18 cellular contexts compared by ENCODE assay signal in genomic region chr7:81574723-81575326, GRCh38.
DNase-seq lines count a peak whose midpoint lies in the region; TF ChIP-seq lines count a peak whose summit lies in the region.
"Had no signal": no experiment of that assay in that cellular context is flagged by ENCODE, and none has a peak within 500 bp of the region (broad histone marks: within the 10 kb centered on the region; RNA-seq: fewer than 3 reads in every experiment).

No MANE protein-coding gene starts in this region.

- no peaks in the 10 kb centered on the region for H3K27me3 ChIP-seq in AG04450 (ENCODE audit: control insufficient read depth, insufficient read depth, low read length)
- H3K27me3 ChIP-seq: BLaER1 had no signal

- H3K9me3 Mint-ChIP-seq in progenitor cell of endocrine pancreas (ENCODE audit: low read depth) = no peaks in the 10 kb centered on the region
- H3K9me3 Mint-ChIP-seq: H9 had no signal

- CTCF ChIA-PET in AG04450 (lab: Charles Lee) = no interaction called here

- no peak for TF ChIP-seq CTCF in AG04450 (IDR thresholded peaks at IDR 0.05; ENCODE audit: low read depth, low read length)
- TF ChIP-seq CTCF in fibroblast of villous mesenchyme (IDR thresholded peaks at IDR 0.05; ENCODE audit: insufficient read depth, low read depth, low read length) = no peak
- no peak for TF ChIP-seq CTCF in progenitor cell of endocrine pancreas (IDR thresholded peaks at IDR 0.05; ENCODE audit: unreplicated experiment)

- H3K4me1 Mint-ChIP-seq in progenitor cell of endocrine pancreas (ENCODE audit: low read depth) = no peaks in the 10 kb centered on the region
- H3K4me1 Mint-ChIP-seq: CD4-positive, alpha-beta memory T cell; H9 had no signal

- POLR2A ChIA-PET in AG04450 (lab: Yijun Ruan, JAX) = no interaction called here

- H3K4me3 Mint-ChIP-seq in progenitor cell of endocrine pancreas (ENCODE audit: low read depth) = no peak overlapping the region
- H3K4me3 Mint-ChIP-seq: CD4-positive, alpha-beta memory T cell; H9 had no signal

- no peaks in the 10 kb centered on the region for H3K9me3 ChIP-seq in AG04450 (ENCODE audit: control insufficient read depth, insufficient read depth, low read length)
- H3K9me3 ChIP-seq: BLaER1 had no signal

- no peak overlapping the region for H3K4me3 ChIP-seq in AG04450 (ENCODE audit: low read depth, low read length)
- H3K4me3 ChIP-seq in fibroblast of villous mesenchyme (ENCODE audit: low read depth, low read length) = no peak overlapping the region
- H3K4me3 ChIP-seq: BLaER1, K562 had no signal

- H3K27me3 Mint-ChIP-seq in progenitor cell of endocrine pancreas = no peaks in the 10 kb centered on the region
- H3K27me3 Mint-ChIP-seq: CD4-positive, alpha-beta memory T cell had no signal

- H3K36me3 Mint-ChIP-seq in progenitor cell of endocrine pancreas (ENCODE audit: insufficient read depth) = no peaks in the 10 kb centered on the region
- H3K36me3 Mint-ChIP-seq: CD4-positive, alpha-beta memory T cell had no signal

- no peak overlapping the region for H3K27ac Mint-ChIP-seq in progenitor cell of endocrine pancreas
- H3K27ac Mint-ChIP-seq: CD4-positive, alpha-beta memory T cell; H9 had no signal

- peak overlapping the region; percentile 24 for H3K27ac ChIP-seq in AG04450 (ENCODE audit: low read depth, low read length)
- H3K27ac ChIP-seq: BLaER1 had no signal

- DNase-seq in AG04450 (ENCODE audit: low read depth, low spot score) (peak; percentile 58), HS-5 (ENCODE audit: low read depth) (peak; percentile 2), astrocyte of the hippocampus (ENCODE audit: low read depth, low spot score) (peak; percentile 10), fibroblast of villous mesenchyme (ENCODE audit: low read depth) (peak; percentile 86), dedifferentiated amniotic fluid mesenchymal stem cell (ENCODE audit: extremely low spot score) (no peak), progenitor cell of endocrine pancreas (ENCODE audit: low spot score, unreplicated experiment) (no peak), LoVo (ENCODE audit: low spot score) (no peak)
- no peak for DNase-seq in activated CD4-positive, alpha-beta T cell treated with anti-CD3 and anti-CD28 coated beads for 4 hours
- DNase-seq: CD4-positive, alpha-beta memory T cell; H9; NCI-H1694 treated with DMSO at 0.1 percent for 48 hours; NCI-H510A treated with DMSO at 0.1 percent for 48 hours; NCI-H82; PC-3; RPMI8226; SIG-M5 had no signal

Comparison
In these comparisons a context has a peak if more than half of its experiments do, and no peak if none do; other contexts are left out.
1. DNase-seq: peak in AG04450 (single experiment), HS-5 (single experiment), astrocyte of the hippocampus (single experiment) and fibroblast of villous mesenchyme (single experiment); none in dedifferentiated amniotic fluid mesenchymal stem cell (single experiment), activated CD4-positive, alpha-beta T cell treated with anti-CD3 and anti-CD28 coated beads for 4 hours (0 of 2), progenitor cell of endocrine pancreas (single experiment) and LoVo (single experiment).